Comparison of ENCODE assay signal across 1 cellular context in genomic region chr2:215423234-215423633, GRCh38.
TF ChIP-seq lines count a peak whose summit lies in the region.

No MANE protein-coding gene starts in this region.

TF ChIP-seq in IMR-90, 13 proteins besides CTCF, POLR2A, EP300 and RAD21:
- no peak for TF ChIP-seq FOS (IDR thresholded peaks at IDR 0.05; ENCODE audit: low read depth, low read length)
- TF ChIP-seq, protein P1, sequence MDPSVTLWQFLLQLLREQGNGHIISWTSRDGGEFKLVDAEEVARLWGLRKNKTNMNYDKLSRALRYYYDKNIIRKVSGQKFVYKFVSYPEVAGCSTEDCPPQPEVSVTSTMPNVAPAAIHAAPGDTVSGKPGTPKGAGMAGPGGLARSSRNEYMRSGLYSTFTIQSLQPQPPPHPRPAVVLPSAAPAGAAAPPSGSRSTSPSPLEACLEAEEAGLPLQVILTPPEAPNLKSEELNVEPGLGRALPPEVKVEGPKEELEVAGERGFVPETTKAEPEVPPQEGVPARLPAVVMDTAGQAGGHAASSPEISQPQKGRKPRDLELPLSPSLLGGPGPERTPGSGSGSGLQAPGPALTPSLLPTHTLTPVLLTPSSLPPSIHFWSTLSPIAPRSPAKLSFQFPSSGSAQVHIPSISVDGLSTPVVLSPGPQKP (IDR thresholded peaks at IDR 0.05; ENCODE audit: borderline replicate concordance, low read depth, low read length): no peak
- TF ChIP-seq BHLHE40 (IDR thresholded peaks at IDR 0.05; ENCODE audit: low read depth, low read length): no peak
- TF ChIP-seq SMC3 (IDR thresholded peaks at IDR 0.05; ENCODE audit: low read depth, low read length): no peak
- no peak for TF ChIP-seq NFE2L2 (IDR thresholded peaks at IDR 0.05; ENCODE audit: low read depth, low read length)
- TF ChIP-seq RFX5 (IDR thresholded peaks at IDR 0.05; ENCODE audit: low read depth, low read length): no peak
- TF ChIP-seq MXI1 (IDR thresholded peaks at IDR 0.05; ENCODE audit: borderline replicate concordance, low read depth, low read length): no peak
- TF ChIP-seq, protein P2, sequence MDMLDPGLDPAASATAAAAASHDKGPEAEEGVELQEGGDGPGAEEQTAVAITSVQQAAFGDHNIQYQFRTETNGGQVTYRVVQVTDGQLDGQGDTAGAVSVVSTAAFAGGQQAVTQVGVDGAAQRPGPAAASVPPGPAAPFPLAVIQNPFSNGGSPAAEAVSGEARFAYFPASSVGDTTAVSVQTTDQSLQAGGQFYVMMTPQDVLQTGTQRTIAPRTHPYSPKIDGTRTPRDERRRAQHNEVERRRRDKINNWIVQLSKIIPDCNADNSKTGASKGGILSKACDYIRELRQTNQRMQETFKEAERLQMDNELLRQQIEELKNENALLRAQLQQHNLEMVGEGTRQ (IDR thresholded peaks at IDR 0.05; ENCODE audit: low read depth, low read length): no peak
- no peak for TF ChIP-seq MAZ (IDR thresholded peaks at IDR 0.05; ENCODE audit: borderline replicate concordance, low read depth, low read length)
- TF ChIP-seq MAFK (IDR thresholded peaks at IDR 0.05; ENCODE audit: low read depth, low read length): no peak
- no peak for TF ChIP-seq CEBPB (IDR thresholded peaks at IDR 0.05; ENCODE audit: low read depth, low read length)
- TF ChIP-seq RCOR1 (IDR thresholded peaks at IDR 0.05; ENCODE audit: insufficient replicate concordance, low read length): no peak
